18 cellular contexts compared by ENCODE assay signal in genomic region chr2:24683408-24683807, GRCh38.
DNase-seq lines count a peak whose midpoint lies in the region; ATAC-seq and TF ChIP-seq lines count a peak whose summit lies in the region.
"Had no signal": no experiment of that assay in that cellular context is flagged by ENCODE, and none has a peak within 500 bp of the region (broad histone marks: within the 10 kb centered on the region; RNA-seq: fewer than 3 reads in every experiment).

No MANE protein-coding gene starts in this region.

- H3K4me3 Mint-ChIP-seq in activated T-cell treated with anti-CD3 and anti-CD28 coated beads, Interleukin-2, amount 50 U/mL, for 72 hours = no peak overlapping the region
- H3K4me3 Mint-ChIP-seq in immature natural killer cell (no peak overlapping the region), mesothelial cell of epicardium (no peak overlapping the region)
- H3K4me3 Mint-ChIP-seq in activated T-helper 1 cell treated with anti-CD3 and anti-CD28 coated beads, Interleukin-12 subunit alpha, Interleukin-12 subunit beta, Interleukin-2, Interleukin-4 antibody, amounts not matched to agents 30 ng/mL and 10 ng/mL and 1 ng/mL, durations not matched to agents 14 hours and 24 hours and 36 hours = no peak overlapping the region
- H3K4me3 Mint-ChIP-seq: CD4-positive, alpha-beta memory T cell; H9 had no signal

- intact Hi-C loops in activated T-helper 1 cell treated with anti-CD3 and anti-CD28 coated beads, Interleukin-12 subunit alpha, Interleukin-12 subunit beta, Interleukin-2, Interleukin-4 antibody, amounts not matched to agents 30 ng/mL and 10 ng/mL and 1 ng/mL, durations not matched to agents 14 hours and 24 hours and 36 hours (cut with micrococcal nuclease) = no loop called here

- H3K36me3 Mint-ChIP-seq in activated T-cell treated with anti-CD3 and anti-CD28 coated beads, Interleukin-2, amount 50 U/mL, for 72 hours (ENCODE audit: insufficient read depth in 2 of 2) = peaks cover 5 to 12% of the 10 kb centered on the region in 2 donors
- H3K36me3 Mint-ChIP-seq in immature natural killer cell (peaks cover 7 to 28% (median 16%) of the 10 kb centered on the region in 3 donors), mesothelial cell of epicardium (peaks cover 21% of the 10 kb centered on the region)
- H3K36me3 Mint-ChIP-seq in activated T-helper 1 cell treated with anti-CD3 and anti-CD28 coated beads, Interleukin-12 subunit alpha, Interleukin-12 subunit beta, Interleukin-2, Interleukin-4 antibody, amounts not matched to agents 30 ng/mL and 10 ng/mL and 1 ng/mL, durations not matched to agents 14 hours and 24 hours and 36 hours (ENCODE audit: low read depth) = peaks cover 12% of the 10 kb centered on the region

- no peak for DNase-seq in activated T-cell treated with anti-CD3 and anti-CD28 coated beads, Interleukin-2, amount 50 U/mL, for 72 hours
- DNase-seq in activated T-cell treated with anti-CD3 and anti-CD28 coated beads, Interleukin-2, amount 50 U/mL, for 1 hour = no peak
- no peak for DNase-seq in immature natural killer cell
- no peak for DNase-seq in mesothelial cell of epicardium (ENCODE audit: low spot score in 2 of 2, unreplicated experiment in 2 of 2)
- no peak for DNase-seq in activated T-helper 1 cell treated with anti-CD3 and anti-CD28 coated beads, Interleukin-12 subunit alpha, Interleukin-12 subunit beta, Interleukin-2, Interleukin-4 antibody, amounts not matched to agents 30 ng/mL and 10 ng/mL and 1 ng/mL, durations not matched to agents 14 hours and 24 hours and 36 hours (ENCODE audit: low spot score)
- DNase-seq in GOT3 (lab: John Stamatoyannopoulos, UW) = no peak
- DNase-seq in foreskin fibroblast = no peak
- DNase-seq: C1 segment of cervical spinal cord; Calu3; CD4-positive, alpha-beta memory T cell; COR-L47; DMS153; DND-41; GDM1; GM23248; H9 had no signal

- no peaks in the 10 kb centered on the region for H3K27me3 Mint-ChIP-seq in activated T-cell treated with anti-CD3 and anti-CD28 coated beads, Interleukin-2, amount 50 U/mL, for 72 hours (ENCODE audit: low read depth)
- peaks cover 0 to 3% (median 0%) of the 10 kb centered on the region in 3 donors for H3K27me3 Mint-ChIP-seq in immature natural killer cell (ENCODE audit: low read depth in 3 of 3)
- no peaks in the 10 kb centered on the region for H3K27me3 Mint-ChIP-seq in mesothelial cell of epicardium (ENCODE audit: low read depth)
- no peaks in the 10 kb centered on the region for H3K27me3 Mint-ChIP-seq in activated T-helper 1 cell treated with anti-CD3 and anti-CD28 coated beads, Interleukin-12 subunit alpha, Interleukin-12 subunit beta, Interleukin-2, Interleukin-4 antibody, amounts not matched to agents 30 ng/mL and 10 ng/mL and 1 ng/mL, durations not matched to agents 14 hours and 24 hours and 36 hours (ENCODE audit: insufficient read depth)
- H3K27me3 Mint-ChIP-seq: CD4-positive, alpha-beta memory T cell had no signal

- H3K9me3 Mint-ChIP-seq in activated T-cell treated with anti-CD3 and anti-CD28 coated beads, Interleukin-2, amount 50 U/mL, for 72 hours = no peaks in the 10 kb centered on the region
- H3K9me3 Mint-ChIP-seq in immature natural killer cell (no peaks in the 10 kb centered on the region), mesothelial cell of epicardium (peaks cover 6% of the 10 kb centered on the region)
- no peaks in the 10 kb centered on the region for H3K9me3 Mint-ChIP-seq in activated T-helper 1 cell treated with anti-CD3 and anti-CD28 coated beads, Interleukin-12 subunit alpha, Interleukin-12 subunit beta, Interleukin-2, Interleukin-4 antibody, amounts not matched to agents 30 ng/mL and 10 ng/mL and 1 ng/mL, durations not matched to agents 14 hours and 24 hours and 36 hours
- H3K9me3 Mint-ChIP-seq: CD4-positive, alpha-beta memory T cell; H9 had no signal

- H3K27ac Mint-ChIP-seq in activated T-cell treated with anti-CD3 and anti-CD28 coated beads, Interleukin-2, amount 50 U/mL, for 72 hours = peak overlapping the region; percentile 17
- peak overlapping the region in 5 of 6 donors; percentile 14 to 71 (median 57) for H3K27ac Mint-ChIP-seq in immature natural killer cell
- H3K27ac Mint-ChIP-seq in mesothelial cell of epicardium = peak overlapping the region; percentile 17
- H3K27ac Mint-ChIP-seq in activated T-helper 1 cell treated with anti-CD3 and anti-CD28 coated beads, Interleukin-12 subunit alpha, Interleukin-12 subunit beta, Interleukin-2, Interleukin-4 antibody, amounts not matched to agents 30 ng/mL and 10 ng/mL and 1 ng/mL, durations not matched to agents 14 hours and 24 hours and 36 hours = no peak overlapping the region
- H3K27ac Mint-ChIP-seq: H9 had no signal

- TF ChIP-seq CTCF in mesothelial cell of epicardium (IDR thresholded peaks at IDR 0.05; ENCODE audit: unreplicated experiment) (no peak), foreskin fibroblast (IDR thresholded peaks at IDR 0.05; ENCODE audit: low read depth, low read length) (no peak)

- no peaks in the 10 kb centered on the region for H3K4me1 Mint-ChIP-seq in activated T-cell treated with anti-CD3 and anti-CD28 coated beads, Interleukin-2, amount 50 U/mL, for 72 hours (ENCODE audit: low read depth)
- H3K4me1 Mint-ChIP-seq in immature natural killer cell (peaks cover 6 to 10% of the 10 kb centered on the region in 2 donors), mesothelial cell of epicardium (peaks cover 12% of the 10 kb centered on the region)
- no peaks in the 10 kb centered on the region for H3K4me1 Mint-ChIP-seq in activated T-helper 1 cell treated with anti-CD3 and anti-CD28 coated beads, Interleukin-12 subunit alpha, Interleukin-12 subunit beta, Interleukin-2, Interleukin-4 antibody, amounts not matched to agents 30 ng/mL and 10 ng/mL and 1 ng/mL, durations not matched to agents 14 hours and 24 hours and 36 hours (ENCODE audit: low read depth)
- H3K4me1 Mint-ChIP-seq: H9 had no signal

- no peak overlapping the region for H3K4me3 ChIP-seq in foreskin fibroblast (ENCODE audit: low read depth in 1 of 2, low read length in 2 of 2)
- H3K4me3 ChIP-seq: GM12878, GM23248 had no signal

- ATAC-seq in activated T-cell treated with anti-CD3 and anti-CD28 coated beads, Interleukin-2, amount 50 U/mL, for 72 hours (replicated peaks in 1 of 2) = no peak
- ATAC-seq: GM12878, HCT116 had no signal
